13 cellular contexts compared by ENCODE assay signal in genomic region chr14:100117647-100118376, GRCh38. TPM values are rescaled to one million over a fixed set of nuclear protein-coding genes. Genes with fewer than 3 reads are reported as not detected.
DNase-seq lines count a peak whose midpoint lies in the region; ATAC-seq and TF ChIP-seq lines count a peak whose summit lies in the region.
"Had no signal": no experiment of that assay in that cellular context is flagged by ENCODE, and none has a peak within 500 bp of the region (broad histone marks: within the 10 kb centered on the region; RNA-seq: fewer than 3 reads in every experiment).

No MANE protein-coding gene starts in this region.

- ATAC-seq in T-helper 17 cell: no peak
- ATAC-seq in foreskin keratinocyte: peak; percentile 12
- ATAC-seq in GM21447 (IDR thresholded peaks at IDR 0.05; ENCODE audit: unreplicated experiment): no peak

- no peak overlapping the region for H3K27ac ChIP-seq in foreskin keratinocyte
- H3K27ac ChIP-seq: brain microvascular endothelial cell, skin epidermis had no signal

- H3K27ac Mint-ChIP-seq in T-helper 17 cell: peak overlapping the region; percentile 81

- no peaks in the 10 kb centered on the region for H3K9me3 ChIP-seq in T-helper 17 cell (ENCODE audit: control insufficient read depth, low read length, poor library complexity, severe bottlenecking)
- H3K9me3 ChIP-seq: SK-N-SH had no signal

- intact Hi-C loops in posterior vena cava (cut with DNase I): no loop called here

- H3K27me3 Mint-ChIP-seq in T-helper 17 cell: no peaks in the 10 kb centered on the region

- DNase-seq in CD1c-positive myeloid dendritic cell (ENCODE audit: extremely low spot score): peak; percentile 20
- DNase-seq in DMS53 (lab: John Stamatoyannopoulos, UW): peak; percentile 79
- DNase-seq in T-helper 17 cell: no peak
- DNase-seq in foreskin keratinocyte: no peak
- DNase-seq in posterior vena cava (ENCODE audit: low spot score): no peak
- DNase-seq in NCI-H774 (lab: John Stamatoyannopoulos, UW): no peak
- DNase-seq in SHP77 (lab: John Stamatoyannopoulos, UW): no peak
- DNase-seq: brain microvascular endothelial cell, Calu3, erythroblast, SK-N-SH had no signal

- peak overlapping the region; percentile 55 for H3K4me3 Mint-ChIP-seq in T-helper 17 cell

- H3K27me3 ChIP-seq in foreskin keratinocyte: no peaks in the 10 kb centered on the region
- H3K27me3 ChIP-seq: brain microvascular endothelial cell had no signal

- H3K4me1 ChIP-seq in foreskin keratinocyte: no peaks in the 10 kb centered on the region

- TF ChIP-seq CTCF in foreskin keratinocyte (conservative IDR thresholded peaks at IDR 0.05): no peak

- H3K4me1 Mint-ChIP-seq in T-helper 17 cell: peaks cover 29% of the 10 kb centered on the region

- peaks cover 15% of the 10 kb centered on the region for H3K36me3 Mint-ChIP-seq in T-helper 17 cell (ENCODE audit: low read depth)

RNA-seq across cellular contexts. Expression of gene DEGS2, which starts 41.6 kb away (rescaled TPM):
- total RNA-seq in T-helper 17 cell (under 1 TPM in 1 of 2 donors, not detected in 1; 0.30 TPM), foreskin keratinocyte (0.07 TPM in 1 of 2 replicates, not detected in the other), posterior vena cava (1 to 10 TPM in 1 of 2 donors, under 1 TPM in 1; 0.10 to 1.2 TPM)
- polyA plus RNA-seq in foreskin keratinocyte: 0.04 and 0.14 TPM in 2 replicates

RNA-seq across cellular contexts. Expression of gene EVL, which starts 52.6 kb away (rescaled TPM):
- total RNA-seq in T-helper 17 cell (100 to 1,000 TPM; 793 to 831 TPM), foreskin keratinocyte (16.9 and 17.0 TPM in 2 replicates), posterior vena cava (10 to 100 TPM; 47.1 to 68.9 TPM)
- polyA plus RNA-seq in foreskin keratinocyte: 16.8 and 20.6 TPM in 2 replicates

Comparison
In these comparisons a context has a peak if more than half of its experiments do, and no peak if none do; other contexts are left out.
1. DNase-seq: peak in CD1c-positive myeloid dendritic cell (single experiment) and DMS53 (single experiment); none in T-helper 17 cell (0 of 3), foreskin keratinocyte (0 of 2), posterior vena cava (single experiment), NCI-H774 (single experiment) and SHP77 (0 of 2).
2. RNA of gene EVL, which starts 52.6 kb away (total RNA-seq): 793 to 831 TPM in T-helper 17 cell; 47.1 to 68.9 TPM in posterior vena cava and 16.9 to 17.0 TPM in foreskin keratinocyte; every median in the first group is over 10 times any median in the second.